20 cellular contexts compared by ENCODE assay signal in the genomic region with DNA sequence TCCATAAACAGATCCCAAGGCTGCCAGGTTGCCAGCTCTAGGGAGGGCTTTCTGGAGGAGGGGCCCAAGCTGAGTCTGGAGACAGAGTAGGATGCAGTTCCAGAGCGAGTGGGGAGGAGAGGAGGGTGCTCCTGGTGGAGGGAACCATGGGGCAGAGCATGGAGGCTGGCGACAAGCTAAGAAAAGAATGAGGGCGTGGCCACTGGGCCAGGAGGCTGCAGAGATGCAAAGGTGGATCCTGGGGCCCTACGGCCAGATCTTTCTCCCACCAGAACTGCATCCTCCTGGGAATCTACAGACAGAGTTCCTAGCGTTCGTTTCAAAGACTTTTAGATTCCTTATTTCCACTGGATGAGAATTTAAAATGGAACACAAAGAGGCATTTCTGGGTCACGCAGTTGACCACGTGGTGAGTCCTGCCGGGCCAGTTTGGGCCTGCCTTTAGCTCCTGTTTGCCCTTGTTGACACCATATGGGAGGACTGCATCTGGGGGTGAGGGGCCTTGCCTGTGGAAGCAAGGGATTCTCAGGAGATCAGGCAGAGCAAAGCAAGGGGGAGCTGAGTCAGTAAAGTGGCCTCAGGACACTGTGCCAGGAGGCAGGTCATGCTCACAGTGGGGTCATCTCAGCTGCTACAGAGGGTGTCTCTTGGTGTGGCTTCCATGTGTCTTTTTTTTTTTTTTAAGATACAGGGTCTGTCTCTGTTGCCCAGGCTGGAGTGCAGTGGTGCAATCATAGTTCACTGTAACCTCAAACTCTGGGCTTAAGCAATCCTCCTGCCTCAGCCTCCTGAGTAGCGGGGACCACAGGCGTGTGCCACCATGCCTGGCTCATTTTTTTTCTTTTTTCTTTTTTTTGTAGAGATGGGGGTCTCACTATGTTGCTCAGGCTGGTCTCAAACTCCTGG.
DNase-seq lines count a peak whose midpoint lies in the region; ATAC-seq and TF ChIP-seq lines count a peak whose summit lies in the region.
"Had no signal": no experiment of that assay in that cellular context is flagged by ENCODE, and none has a peak within 500 bp of the region (broad histone marks: within the 10 kb centered on the region; RNA-seq: fewer than 3 reads in every experiment).

No MANE protein-coding gene starts in this region.

- WGBS in right cardiac atrium = 78% methylated on average over 11 of the region's 11 CpGs
- WGBS in body of pancreas, 2 donors = 63 to 66% methylated on average over 11 of the region's 11 CpGs

- ATAC-seq in right cardiac atrium = no peak
- ATAC-seq in body of pancreas = no peak
- ATAC-seq in HG03442 (IDR thresholded peaks at IDR 0.05; ENCODE audit: unreplicated experiment) = no peak
- ATAC-seq: K562 had no signal

- H3K36me3 ChIP-seq in right atrium auricular region (no peaks in the 10 kb centered on the region), body of pancreas (replicated peaks in 1 of 2; ENCODE audit: insufficient read depth in 1 of 2, low read depth in 2 of 2) (no peaks in the 10 kb centered on the region)

- H3K27ac ChIP-seq in right cardiac atrium (ENCODE audit: low read length) = no peak overlapping the region
- no peak overlapping the region for H3K27ac ChIP-seq in right atrium auricular region
- peak overlapping the region in 3 of 4 donors; percentile 80 to 85 (median 82) for H3K27ac ChIP-seq in body of pancreas
- H3K27ac ChIP-seq: parathyroid adenoma, spleen had no signal

- peaks cover 38% of the 10 kb centered on the region for H3K4me1 Mint-ChIP-seq in type B pancreatic cell (ENCODE audit: unreplicated experiment)

- H3K27me3 ChIP-seq in right cardiac atrium (ENCODE audit: control insufficient read depth, insufficient read depth) (no peaks in the 10 kb centered on the region), right atrium auricular region (no peaks in the 10 kb centered on the region), body of pancreas (no peaks in the 10 kb centered on the region)
- H3K27me3 ChIP-seq: spleen had no signal

- peaks cover 4% of the 10 kb centered on the region for H3K9me3 Mint-ChIP-seq in type B pancreatic cell
- H3K9me3 Mint-ChIP-seq: stimulated activated naive CD8-positive, alpha-beta T cell treated with anti-CD3 and anti-CD28 coated beads, Interleukin-15, Interleukin-2, amounts not matched to agents 100 ng/mL and 50 ng/mL, for 24 hours had no signal

- H3K27me3 Mint-ChIP-seq in type B pancreatic cell = no peaks in the 10 kb centered on the region
- H3K27me3 Mint-ChIP-seq: stimulated activated naive CD8-positive, alpha-beta T cell treated with anti-CD3 and anti-CD28 coated beads, Interleukin-15, Interleukin-2, amounts not matched to agents 100 ng/mL and 50 ng/mL, for 24 hours had no signal

- intact Hi-C loops in right cardiac atrium (cut with DNase I) = no loop called here
- intact Hi-C loops in body of pancreas (cut with DNase I) = no loop called here

- DNase-seq in right cardiac atrium (peak in 2 of 3 donors; percentile 9 to 31), right atrium auricular region (ENCODE audit: low spot score) (no peak), body of pancreas (no peak), islet precursor cell (peak; percentile 85), type B pancreatic cell (ENCODE audit: extremely low spot score, unreplicated experiment) (no peak), NCI-H1930 (lab: John Stamatoyannopoulos, UW) (no peak), NCI-H1048 (lab: John Stamatoyannopoulos, UW) (no peak)
- DNase-seq: ACHN; activated CD8-positive, alpha-beta memory T cell treated with anti-CD3 and anti-CD28 coated beads for 24 hours; amniotic stem cell; erythroblast; GDM1; NCI-H1092 treated with DMSO at 0.1 percent for 48 hours; NCI-H446; OCI-M1; spleen had no signal

- H3K4me3 Mint-ChIP-seq in type B pancreatic cell = no peak overlapping the region
- H3K4me3 Mint-ChIP-seq: stimulated activated naive CD8-positive, alpha-beta T cell treated with anti-CD3 and anti-CD28 coated beads, Interleukin-15, Interleukin-2, amounts not matched to agents 100 ng/mL and 50 ng/mL, for 24 hours had no signal

- H3K4me3 ChIP-seq in right cardiac atrium (ENCODE audit: low read length) (no peak overlapping the region), right atrium auricular region (no peak overlapping the region), body of pancreas (no peak overlapping the region)
- H3K4me3 ChIP-seq: K562, spleen had no signal

- H3K9me3 ChIP-seq in right cardiac atrium (ENCODE audit: control insufficient read depth, low read length) (no peaks in the 10 kb centered on the region), right atrium auricular region (no peaks in the 10 kb centered on the region), body of pancreas (no peaks in the 10 kb centered on the region)
- H3K9me3 ChIP-seq: spleen had no signal

- TF ChIP-seq POLR2A in body of pancreas (IDR thresholded peaks at IDR 0.05) = no peak

- H3K4me1 ChIP-seq in right cardiac atrium (ENCODE audit: control insufficient read depth, insufficient read depth, low read length) = no peaks in the 10 kb centered on the region
- peaks cover 0 to 7% of the 10 kb centered on the region in 2 donors for H3K4me1 ChIP-seq in right atrium auricular region
- peaks cover 27% of the 10 kb centered on the region for H3K4me1 ChIP-seq in body of pancreas
- H3K4me1 ChIP-seq: spleen had no signal

- no peak for TF ChIP-seq CTCF in right atrium auricular region (IDR thresholded peaks at IDR 0.05)
- no peak for TF ChIP-seq CTCF in body of pancreas (IDR thresholded peaks at IDR 0.05)
- no peak for TF ChIP-seq CTCF in type B pancreatic cell (conservative IDR thresholded peaks at IDR 0.05)

- peak overlapping the region; percentile 78 for H3K27ac Mint-ChIP-seq in type B pancreatic cell
- H3K27ac Mint-ChIP-seq: stimulated activated naive CD8-positive, alpha-beta T cell treated with anti-CD3 and anti-CD28 coated beads, Interleukin-15, Interleukin-2, amounts not matched to agents 100 ng/mL and 50 ng/mL, for 24 hours had no signal

- peaks cover 7% of the 10 kb centered on the region for H3K36me3 Mint-ChIP-seq in type B pancreatic cell

Comparison
In these comparisons a context has a peak if more than half of its experiments do, and no peak if none do; other contexts are left out.
1. DNase-seq: peak in right cardiac atrium (2 of 3) and islet precursor cell (single experiment); none in right atrium auricular region (single experiment), body of pancreas (0 of 4), type B pancreatic cell (single experiment), NCI-H1930 (0 of 2) and NCI-H1048 (single experiment).
2. H3K27ac ChIP-seq: peak in body of pancreas (3 of 4); none in right cardiac atrium (single experiment) and right atrium auricular region (0 of 2).